Comparison of ENCODE assay signal across 13 cellular contexts in genomic region chr7:138186951-138187351, GRCh38.
DNase-seq lines count a peak whose midpoint lies in the region; ATAC-seq, FAIRE-seq and TF ChIP-seq lines count a peak whose summit lies in the region.
"Had no signal": no experiment of that assay in that cellular context is flagged by ENCODE, and none has a peak within 500 bp of the region (broad histone marks: within the 10 kb centered on the region; RNA-seq: fewer than 3 reads in every experiment).

No MANE protein-coding gene starts in this region.

- no peak overlapping the region for H2BK120ac ChIP-seq in trophoblast cell (ENCODE audit: insufficient read depth, low read length, poor library complexity)

- H3K27ac ChIP-seq in trophoblast cell (ENCODE audit: low read depth, low read length), result no peak overlapping the region

- DNase-seq in H54 (ENCODE audit: insufficient read length, low spot score) (peak; percentile 23), RKO (ENCODE audit: low spot score) (peak; percentile 18), trophoblast cell (peak; percentile 70 to 75), NCI-H526 treated with DMSO at 0.1 percent for 48 hours (lab: John Stamatoyannopoulos, UW) (no peak), NCI-H1417 (lab: John Stamatoyannopoulos, UW) (no peak)
- DNase-seq: foreskin fibroblast, mucosa of descending colon, NCI-H2171 treated with DMSO at 0.1 percent for 48 hours, SHP77 had no signal

- H3K4me1 ChIP-seq in trophoblast cell (ENCODE audit: control insufficient read depth in 1 of 2, insufficient read depth in 2 of 2, low read length in 2 of 2), result no peaks in the 10 kb centered on the region

- no peak overlapping the region for H3K4ac ChIP-seq in trophoblast cell (ENCODE audit: low read depth, low read length)

- H3K36me3 ChIP-seq in trophoblast cell (ENCODE audit: control insufficient read depth in 1 of 2, insufficient read depth in 2 of 2, low read length in 2 of 2), result peaks cover 2 to 3% of the 10 kb centered on the region in 2 experiments

- TF ChIP-seq POLR2A in H54 (IDR thresholded peaks at IDR 0.05; ENCODE audit: low read depth, low read length), result no peak

- no peaks in the 10 kb centered on the region for H3K79me1 ChIP-seq in trophoblast cell (ENCODE audit: low read length)

- ATAC-seq in esophagus mucosa, result peak; percentile 73
- no peak for ATAC-seq in GM21381 (IDR thresholded peaks at IDR 0.05; ENCODE audit: unreplicated experiment)
- ATAC-seq in HG02642 (IDR thresholded peaks at IDR 0.05; ENCODE audit: poor library complexity, unreplicated experiment), result no peak
- ATAC-seq: mucosa of descending colon; stimulated activated effector memory CD8-positive, alpha-beta T cell treated with anti-CD3 and anti-CD28 coated beads, Interleukin-12 subunit alpha, Interleukin-12 subunit beta, amount 100 ng/mL, for 72 hours had no signal

- no peaks in the 10 kb centered on the region for H3K27me3 ChIP-seq in trophoblast cell (ENCODE audit: insufficient read depth, low read length)

- no peak overlapping the region for H3K9ac ChIP-seq in trophoblast cell (ENCODE audit: low read length)

- no peak overlapping the region for H4K12ac ChIP-seq in trophoblast cell (ENCODE audit: low read depth, low read length)

- FAIRE-seq in H54 (lab: Jason Lieb, UNC), result no peak

- H4K91ac ChIP-seq in trophoblast cell (ENCODE audit: low read depth, low read length), result no peak overlapping the region

- no peak overlapping the region for H3K4me3 ChIP-seq in trophoblast cell (ENCODE audit: low read depth, low read length)
- H3K4me3 ChIP-seq: mucosa of descending colon had no signal

- no peak overlapping the region for H2BK12ac ChIP-seq in trophoblast cell (ENCODE audit: low read length)

- H3K23ac ChIP-seq in trophoblast cell (ENCODE audit: low read length), result no peak overlapping the region

- no peak overlapping the region for H3K18ac ChIP-seq in trophoblast cell (ENCODE audit: low read length)

- no peak overlapping the region for H3K14ac ChIP-seq in trophoblast cell (ENCODE audit: low read length)

- H2AK5ac ChIP-seq in trophoblast cell (ENCODE audit: low read length), result no peak overlapping the region

- no peak overlapping the region for H3K4me2 ChIP-seq in trophoblast cell (ENCODE audit: low read length)

- H3K79me2 ChIP-seq in trophoblast cell (ENCODE audit: control insufficient read depth, insufficient read depth, low read length, poor library complexity), result no peaks in the 10 kb centered on the region

- no CpG with 5 or more reads among the region's 6 CpGs for WGBS in trophoblast cell (ENCODE audit: extremely low coverage, insufficient coverage, insufficient read length)

- H4K8ac ChIP-seq in trophoblast cell (ENCODE audit: low read depth, low read length), result no peak overlapping the region

- no peak overlapping the region for H2BK5ac ChIP-seq in trophoblast cell (ENCODE audit: low read depth, low read length, poor library complexity)

- H2AFZ ChIP-seq in trophoblast cell (ENCODE audit: insufficient read depth, low read length, poor library complexity), result no peak overlapping the region

- peaks cover 6% of the 10 kb centered on the region for H3K9me3 ChIP-seq in trophoblast cell (ENCODE audit: insufficient read depth, low read depth, low read length)

Comparison
In these comparisons a context has a peak if more than half of its experiments do, and no peak if none do; other contexts are left out.
1. DNase-seq: peak in H54 (single experiment), RKO (single experiment) and trophoblast cell (2 of 2); none in NCI-H526 treated with DMSO at 0.1 percent for 48 hours (single experiment) and NCI-H1417 (0 of 3).